In the genomic region with DNA sequence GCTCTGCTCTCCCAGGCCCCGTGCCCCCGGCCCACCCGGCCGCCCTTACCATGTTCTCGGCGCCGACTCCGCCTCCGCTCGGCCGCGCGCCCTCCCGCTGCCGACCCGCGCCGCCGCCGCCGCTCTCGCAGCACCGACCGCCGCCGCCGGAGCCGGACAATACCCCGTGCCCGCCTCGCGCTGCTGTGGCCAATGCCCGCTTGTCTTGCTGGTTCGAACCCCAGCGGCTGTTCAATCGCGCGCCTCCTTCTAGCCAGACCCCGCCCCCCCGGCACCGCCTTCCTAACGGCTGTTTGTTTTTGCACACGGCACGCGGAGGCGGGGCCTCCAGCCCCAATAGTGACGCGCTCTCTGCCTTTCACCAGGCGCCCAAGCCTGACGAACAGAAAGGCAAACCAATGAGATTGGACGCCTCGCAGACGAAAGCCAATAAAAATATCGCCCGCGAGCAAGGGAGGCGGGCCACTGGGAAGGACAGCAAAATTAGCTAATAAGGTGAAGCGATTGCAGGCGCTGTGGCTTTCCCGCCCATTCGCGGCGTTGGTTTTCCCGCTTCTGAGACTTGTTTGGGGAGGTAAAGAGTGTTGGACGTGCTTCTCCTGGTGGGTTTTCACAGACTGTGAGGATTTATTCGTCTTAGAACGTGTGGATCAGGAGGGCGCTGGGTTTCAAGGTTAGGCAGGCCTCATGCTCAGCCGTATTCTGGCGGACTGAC, we compare ENCODE assay signal across 8 cellular contexts. TPM values are rescaled to one million over a fixed set of nuclear protein-coding genes. Genes with fewer than 3 reads are reported as not detected.
A peak's percentile ranks its signal among the peaks of the same experiment; 100 is the strongest.
DNase-seq lines count a peak whose midpoint lies in the region; ATAC-seq, FAIRE-seq and TF ChIP-seq lines count a peak whose summit lies in the region.

A gene (minus strand): TSS at position 168 of the 715 bp plus-strand sequence. CDS start 116 bp downstream, at position 52.

- H3K4me3 ChIP-seq in adrenal gland (peak within 1 kb of the TSS; percentile 24 to 83 (median 51)), trophoblast cell (ENCODE audit: low read depth, low read length) (peak within 1 kb of the TSS; percentile 85), transverse colon (peak within 1 kb of the TSS; percentile 80 to 86 (median 82))

- peak within 1 kb of the TSS; percentile 92 for H3K18ac ChIP-seq in trophoblast cell (ENCODE audit: low read length)

- peaks cover 6% of the 10 kb centered on the region for H3K79me1 ChIP-seq in trophoblast cell (ENCODE audit: low read length)

- in situ Hi-C loops in transverse colon (cut with MboI; ENCODE audit: low pct_ligation_motif_present in 1 of 4, low pct_unique_long_range_greater_than_20kb in 1 of 4, low sequenced_read_pairs in 3 of 4), result loop anchor here (10.0 to 25.0 kb wide), 4 partner anchors 53 to 263 kb away; a partner anchor contains a TSS

- H3K23ac ChIP-seq in trophoblast cell (ENCODE audit: low read length), result no peak within 1 kb of the TSS

- H4K8ac ChIP-seq in trophoblast cell (ENCODE audit: low read depth, low read length), result peak within 1 kb of the TSS; percentile 92

- no peaks in the 10 kb centered on the region for H3K9me3 ChIP-seq in adrenal gland (replicated peaks in 1 of 3)
- H3K9me3 ChIP-seq in trophoblast cell (ENCODE audit: insufficient read depth, low read depth, low read length), result no peaks in the 10 kb centered on the region
- no peaks in the 10 kb centered on the region for H3K9me3 ChIP-seq in transverse colon

- H3K4me2 ChIP-seq in trophoblast cell (ENCODE audit: low read length), result peak within 1 kb of the TSS; percentile 76

- FAIRE-seq in GM12892 (lab: Jason Lieb, UNC), result peak; percentile 94

- peak within 1 kb of the TSS; percentile 91 for H2BK5ac ChIP-seq in trophoblast cell (ENCODE audit: low read depth, low read length, poor library complexity)

- TF ChIP-seq CTCF in adrenal gland (IDR thresholded peaks at IDR 0.05), result peak in 1 of 6 experiments; percentile 38
- TF ChIP-seq CTCF in transverse colon (IDR thresholded peaks at IDR 0.05), result no peak

- DNase-seq in GM12892 (ENCODE audit: insufficient read length) (peak; percentile 89), NCI-H146 (lab: John Stamatoyannopoulos, UW) (peak; percentile 100), T-helper 1 cell (peak; percentile 99 to 100 (median 100)), adrenal gland (peak; percentile 100), cardiac septum (ENCODE audit: low spot score) (peak; percentile 100), trophoblast cell (peak; percentile 100), transverse colon (peak; percentile 100)

- intact Hi-C loops in adrenal gland (cut with DNase I) (loop anchor here in 1 of 2 donors (5.0 kb wide), 1 partner anchor 256 kb away; no protein-coding TSS in a partner anchor), cardiac septum (cut with DNase I) (loop anchor here (1.0 to 5.0 kb wide), 4 partner anchors 51 to 262 kb away; a partner anchor contains a TSS), transverse colon (cut with DNase I; ENCODE audit: low total_unique reads) (loop anchor here (2.0 to 5.0 kb wide), 2 partner anchors 37 to 266 kb away; a partner anchor contains a TSS)

- H2BK120ac ChIP-seq in trophoblast cell (ENCODE audit: insufficient read depth, low read length, poor library complexity), result peak within 1 kb of the TSS; percentile 47

- peak within 1 kb of the TSS; percentile 82 for H2AFZ ChIP-seq in trophoblast cell (ENCODE audit: insufficient read depth, low read length, poor library complexity)

- peaks cover 10% of the 10 kb centered on the region for H3K79me2 ChIP-seq in trophoblast cell (ENCODE audit: control insufficient read depth, insufficient read depth, low read length, poor library complexity)

- peak within 1 kb of the TSS; percentile 47 for H3K4ac ChIP-seq in trophoblast cell (ENCODE audit: low read depth, low read length)

- H2AK5ac ChIP-seq in trophoblast cell (ENCODE audit: low read length), result no peak within 1 kb of the TSS

- peak within 1 kb of the TSS; percentile 84 for H3K9ac ChIP-seq in trophoblast cell (ENCODE audit: low read length)

- TF ChIP-seq POLR2A in GM12892 (IDR thresholded peaks at IDR 0.05; ENCODE audit: low read depth, low read length) (peak; percentile 88), adrenal gland (IDR thresholded peaks at IDR 0.05) (peak; percentile 92 to 94), transverse colon (IDR thresholded peaks at IDR 0.05) (peak; percentile 79)

- peak within 1 kb of the TSS; percentile 71 for H4K12ac ChIP-seq in trophoblast cell (ENCODE audit: low read depth, low read length)

- H3K27ac ChIP-seq in adrenal gland (peak within 1 kb of the TSS; percentile 91 to 100 (median 94)), trophoblast cell (ENCODE audit: low read depth, low read length) (peak within 1 kb of the TSS; percentile 89), transverse colon (peak within 1 kb of the TSS; percentile 95 to 99 (median 98))

- H3K27me3 ChIP-seq in adrenal gland (no peaks in the 10 kb centered on the region), trophoblast cell (ENCODE audit: insufficient read depth, low read length) (no peaks in the 10 kb centered on the region), transverse colon (no peaks in the 10 kb centered on the region)

- 0 to 1% (median 1%) methylated on average over 26 to 70 of the region's 70 CpGs for WGBS in adrenal gland, 4 donors
- WGBS in trophoblast cell (ENCODE audit: extremely low coverage, insufficient coverage, insufficient read length), result no CpG with 5 or more reads among the region's 70 CpGs
- 0% methylated on average over 55 of the region's 70 CpGs; no CpG with 5 or more reads in 1 of the 2 donors for WGBS in transverse colon (ENCODE audit: low coverage in 1 of 2), 2 donors

- H3K14ac ChIP-seq in trophoblast cell (ENCODE audit: low read length), result peak within 1 kb of the TSS; percentile 79

- H3K4me1 ChIP-seq in adrenal gland (replicated peaks in 1 of 2) (peaks cover 4 to 35% of the 10 kb centered on the region in 2 donors), trophoblast cell (ENCODE audit: control insufficient read depth in 1 of 2, insufficient read depth in 2 of 2, low read length in 2 of 2) (peaks cover 3% of the 10 kb centered on the region in 2 experiments), transverse colon (peaks cover 7 to 37% (median 22%) of the 10 kb centered on the region in 4 donors)

- no peaks in the 10 kb centered on the region for H3K36me3 ChIP-seq in adrenal gland (replicated peaks in 1 of 2)
- no peaks in the 10 kb centered on the region for H3K36me3 ChIP-seq in trophoblast cell (ENCODE audit: control insufficient read depth in 1 of 2, insufficient read depth in 2 of 2, low read length in 2 of 2)
- H3K36me3 ChIP-seq in transverse colon, result no peaks in the 10 kb centered on the region

- no peak within 1 kb of the TSS for H2BK12ac ChIP-seq in trophoblast cell (ENCODE audit: low read length)

- H4K91ac ChIP-seq in trophoblast cell (ENCODE audit: low read depth, low read length), result peak within 1 kb of the TSS; percentile 89

- peak; percentile 81 for ATAC-seq in HG02852 (IDR thresholded peaks at IDR 0.05; ENCODE audit: unreplicated experiment)

- no peak for TF ChIP-seq EP300 in transverse colon (IDR thresholded peaks at IDR 0.05; ENCODE audit: low read depth)

RNA-seq across cellular contexts. Expression of the gene that starts here (rescaled TPM):
- 149 TPM for polyA plus RNA-seq in GM12892 (2012; ENCODE audit: missing spikeins)
- 100 to 1,000 TPM in 6 of 8 donors, 10 to 100 TPM in 2; 62.7 to 158 (median 122) TPM for total RNA-seq in adrenal gland
- polyA plus RNA-seq in adrenal gland, result 100 to 1,000 TPM in 1 of 3 donors, 10 to 100 TPM in 2; 69.0 to 102 (median 77.7) TPM
- 210 TPM for total RNA-seq in cardiac septum
- 172 and 182 TPM in 2 replicates for polyA plus RNA-seq in trophoblast cell (2013)
- total RNA-seq in transverse colon, result 100 to 1,000 TPM in 3 of 4 donors, 10 to 100 TPM in 1; 99.6 to 418 (median 115) TPM

Comparison
In these comparisons a context has a peak if more than half of its experiments do, and no peak if none do; other contexts are left out.
1. Peak in every context shown above with its lines: DNase-seq, ATAC-seq, H3K4me3 ChIP-seq and H3K27ac ChIP-seq.